8 cellular contexts compared by ENCODE assay signal in genomic region chr6:26538572-26538902, GRCh38. TPM values are rescaled to one million over a fixed set of nuclear protein-coding genes. Genes with fewer than 3 reads are reported as not detected.
DNase-seq lines count a peak whose midpoint lies in the region; ATAC-seq, FAIRE-seq and TF ChIP-seq lines count a peak whose summit lies in the region.

No MANE protein-coding gene starts in this region.

- no peak for TF ChIP-seq CTCF in RWPE2 (IDR thresholded peaks at IDR 0.05; ENCODE audit: poor library complexity, severe bottlenecking)
- no peak for TF ChIP-seq CTCF in esophagus squamous epithelium (IDR thresholded peaks at IDR 0.05)
- no peak for TF ChIP-seq CTCF in pancreas (IDR thresholded peaks at IDR 0.05)

- peaks cover 37% of the 10 kb centered on the region for H3K36me3 ChIP-seq in RWPE2 (ENCODE audit: low read depth)
- H3K36me3 ChIP-seq in esophagus squamous epithelium, result peaks cover 0 to 7% (median 0%) of the 10 kb centered on the region in 3 donors
- no peaks in the 10 kb centered on the region for H3K36me3 ChIP-seq in pancreas

- no peaks in the 10 kb centered on the region for H3K9me3 ChIP-seq in RWPE2 (ENCODE audit: severe bottlenecking)
- H3K9me3 ChIP-seq in esophagus squamous epithelium, result no peaks in the 10 kb centered on the region
- H3K9me3 ChIP-seq in pancreas, result no peaks in the 10 kb centered on the region

- H3K27me3 Mint-ChIP-seq in activated CD4-positive, alpha-beta T cell treated with anti-CD3 and anti-CD28 coated beads, Interleukin-2, amount 10 ng/mL, durations not matched to agents 24 days and 14 days, result peaks cover 2% of the 10 kb centered on the region

- FAIRE-seq in pancreas (lab: Jason Lieb, UNC), result no peak

- peak overlapping the region; percentile 95 for H3K27ac Mint-ChIP-seq in activated CD4-positive, alpha-beta T cell treated with anti-CD3 and anti-CD28 coated beads, Interleukin-2, amount 10 ng/mL, durations not matched to agents 24 days and 14 days

- H3K27me3 ChIP-seq in RWPE2 (ENCODE audit: insufficient read depth, poor library complexity, severe bottlenecking) (no peaks in the 10 kb centered on the region), esophagus squamous epithelium (no peaks in the 10 kb centered on the region), pancreas (no peaks in the 10 kb centered on the region)

- TF ChIP-seq POLR2A in esophagus squamous epithelium (IDR thresholded peaks at IDR 0.05), result no peak

- H3K36me3 Mint-ChIP-seq in activated CD4-positive, alpha-beta T cell treated with anti-CD3 and anti-CD28 coated beads, Interleukin-2, amount 10 ng/mL, durations not matched to agents 24 days and 14 days (ENCODE audit: low read depth), result peaks cover 27% of the 10 kb centered on the region

- peaks cover 49% of the 10 kb centered on the region for H3K4me1 Mint-ChIP-seq in activated CD4-positive, alpha-beta T cell treated with anti-CD3 and anti-CD28 coated beads, Interleukin-2, amount 10 ng/mL, durations not matched to agents 24 days and 14 days

- H3K9me3 Mint-ChIP-seq in activated CD4-positive, alpha-beta T cell treated with anti-CD3 and anti-CD28 coated beads, Interleukin-2, amount 10 ng/mL, durations not matched to agents 24 days and 14 days, result no peaks in the 10 kb centered on the region

- no peak for DNase-seq in activated CD4-positive, alpha-beta T cell treated with anti-CD3 and anti-CD28 coated beads, Interleukin-2, amount 10 ng/mL, durations not matched to agents 24 days and 14 days
- DNase-seq in activated CD4-positive, alpha-beta T cell treated with anti-CD3 and anti-CD28 coated beads, Interleukin-2, amount 50 U/mL, for 1 hour, result no peak
- DNase-seq in RWPE2 (ENCODE audit: low spot score), result no peak
- DNase-seq in esophagus squamous epithelium (lab: John Stamatoyannopoulos, UW), result no peak
- no peak for DNase-seq in pancreas

- 0% methylated on average over 4 to 7 of the region's 15 CpGs for WGBS in esophagus squamous epithelium, 2 donors
- WGBS in pancreas, 2 donors, result 1% methylated on average over 15 of the region's 15 CpGs

- H3K4me3 Mint-ChIP-seq in activated CD4-positive, alpha-beta T cell treated with anti-CD3 and anti-CD28 coated beads, Interleukin-2, amount 10 ng/mL, durations not matched to agents 24 days and 14 days, result peak overlapping the region; percentile 93

- H3K4me1 ChIP-seq in RWPE2 (ENCODE audit: insufficient read depth, poor library complexity, severe bottlenecking), result peaks cover 5% of the 10 kb centered on the region
- H3K4me1 ChIP-seq in esophagus squamous epithelium, result peaks cover 19 to 62% (median 23%) of the 10 kb centered on the region in 3 donors
- peaks cover 3 to 14% (median 10%) of the 10 kb centered on the region in 3 donors for H3K4me1 ChIP-seq in pancreas

- ATAC-seq in RWPE2 (ENCODE audit: low read depth) (peak; percentile 6; the same call in 1 of the 3 replicates), pancreas (peak in 3 of 4 donors; percentile 1 to 4 (median 3)), GM19395 (IDR thresholded peaks at IDR 0.05; ENCODE audit: unreplicated experiment) (no peak), GM21723 (IDR thresholded peaks at IDR 0.05; ENCODE audit: unreplicated experiment) (no peak), HG03432 (IDR thresholded peaks at IDR 0.05; ENCODE audit: unreplicated experiment) (no peak)

- peak overlapping the region; percentile 84 for H3K27ac ChIP-seq in RWPE2 (ENCODE audit: poor library complexity, severe bottlenecking)
- H3K27ac ChIP-seq in esophagus squamous epithelium, result peak overlapping the region; percentile 90 to 96 (median 96)
- H3K27ac ChIP-seq in pancreas, result peak overlapping the region; percentile 47 to 94 (median 68)

- intact Hi-C loops in activated CD4-positive, alpha-beta T cell treated with anti-CD3 and anti-CD28 coated beads, Interleukin-2, amount 10 ng/mL, durations not matched to agents 24 days and 14 days (cut with micrococcal nuclease), result loop anchor here (1.0 to 5.0 kb wide), 7 partner anchors 15 to 940 kb away; a partner anchor contains a TSS
- intact Hi-C loops in esophagus squamous epithelium (cut with DNase I), result no loop called here
- intact Hi-C loops in pancreas (cut with DNase I), result no loop called here

- peak overlapping the region; percentile 57 for H3K4me3 ChIP-seq in RWPE2 (ENCODE audit: severe bottlenecking)
- H3K4me3 ChIP-seq in esophagus squamous epithelium, result peak overlapping the region; percentile 62 to 91 (median 81)
- H3K4me3 ChIP-seq in pancreas, result peak overlapping the region; percentile 54 to 84 (median 73)

RNA-seq across cellular contexts. Expression of gene HMGN4, which starts 0.4 kb away (rescaled TPM):
- total RNA-seq in activated CD4-positive, alpha-beta T cell treated with anti-CD3 and anti-CD28 coated beads, Interleukin-2, amount 10 ng/mL, durations not matched to agents 24 days and 14 days, result 81.6 and 83.4 TPM in 2 replicates
- 10 to 100 TPM; 18.1 to 53.2 (median 36.7) TPM for total RNA-seq in esophagus squamous epithelium
- total RNA-seq in pancreas, result 10 to 100 TPM; 10.8 to 24.2 (median 13.2) TPM
- polyA plus RNA-seq in pancreas, result 10 to 100 TPM in 1 of 2 donors, 1 to 10 TPM in 1; 8.8 to 20.1 TPM

RNA-seq across cellular contexts. Expression of gene BTN1A1, which starts 38.4 kb away (rescaled TPM):
- 0.07 TPM in 1 of 2 replicates, not detected in the other for total RNA-seq in activated CD4-positive, alpha-beta T cell treated with anti-CD3 and anti-CD28 coated beads, Interleukin-2, amount 10 ng/mL, durations not matched to agents 24 days and 14 days
- total RNA-seq in esophagus squamous epithelium, result not detected
- total RNA-seq in pancreas, result not detected
- polyA plus RNA-seq in pancreas, result not detected

RNA-seq across cellular contexts. Expression of gene ABT1, which starts 58.2 kb away (rescaled TPM):
- 31.9 and 32.1 TPM in 2 replicates for total RNA-seq in activated CD4-positive, alpha-beta T cell treated with anti-CD3 and anti-CD28 coated beads, Interleukin-2, amount 10 ng/mL, durations not matched to agents 24 days and 14 days
- 10 to 100 TPM; 16.0 to 23.5 (median 17.1) TPM for total RNA-seq in esophagus squamous epithelium
- total RNA-seq in pancreas, result 1 to 10 TPM; 3.5 to 6.9 (median 5.5) TPM
- polyA plus RNA-seq in pancreas, result 10 to 100 TPM in 1 of 2 donors, 1 to 10 TPM in 1; 5.7 to 10.2 TPM

Comparison
In these comparisons a context has a peak if more than half of its experiments do, and no peak if none do; other contexts are left out.
1. ATAC-seq: peak in RWPE2 (single experiment) and pancreas (3 of 4); none in GM19395 (single experiment), GM21723 (single experiment) and HG03432 (single experiment).
2. Peak in every context shown above with its lines, with median percentiles within 50 percentile points of each other: H3K27ac ChIP-seq and H3K4me3 ChIP-seq.